In the genomic region with DNA sequence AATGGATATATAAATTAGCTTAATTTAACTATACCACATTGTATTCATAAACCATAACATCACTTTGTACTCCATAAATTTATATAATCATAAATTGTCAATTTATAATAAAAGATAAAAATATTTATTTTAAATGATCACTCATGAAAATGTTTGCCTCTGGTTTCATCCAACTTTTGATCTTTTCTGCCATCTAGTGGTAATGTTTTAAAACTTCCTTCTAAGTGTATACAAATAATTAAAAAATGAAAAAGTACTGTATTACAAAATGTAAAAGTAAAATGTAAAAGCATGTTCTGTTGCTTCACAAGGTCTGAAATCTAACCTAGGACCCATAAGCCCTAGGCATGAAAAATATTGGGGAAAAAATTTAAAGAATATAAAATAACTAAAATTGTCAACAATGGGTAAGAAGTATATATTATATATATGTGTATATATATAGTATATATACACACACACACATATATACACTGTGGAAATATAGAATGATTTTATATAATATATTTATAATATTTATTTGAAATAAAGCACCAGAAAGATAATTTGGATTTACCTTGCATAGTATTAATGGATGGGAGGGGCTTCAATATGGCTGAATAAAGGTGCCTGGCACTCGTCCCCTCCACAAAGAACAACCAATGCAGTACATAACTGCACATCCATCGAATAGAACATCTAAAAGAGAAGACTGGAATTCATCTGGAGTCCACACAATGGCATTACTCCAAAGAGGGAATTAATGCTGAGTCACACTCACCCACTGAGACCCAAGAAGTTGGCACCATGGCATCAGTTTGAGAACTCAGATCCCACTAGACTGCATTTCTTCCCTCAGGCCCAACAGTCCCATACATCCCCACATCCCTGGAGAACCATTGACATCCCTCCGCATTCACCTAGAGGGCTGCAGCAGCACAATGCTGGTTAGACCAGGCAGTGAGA, we compare ENCODE assay signal across 1 cellular context.
TF ChIP-seq lines count a peak whose summit lies in the region.

No MANE protein-coding gene starts in this region.

TF ChIP-seq in GM23338, 12 proteins besides CTCF, POLR2A, EP300 and RAD21 (continued from another document):
- no peak for TF ChIP-seq ZNF462 (CRISPR knock-in tag; IDR thresholded peaks at IDR 0.05)
- no peak for TF ChIP-seq EZH2 (IDR thresholded peaks at IDR 0.05; ENCODE audit: low read depth, unreplicated experiment)
